ENCODE assay signal across 8 cellular contexts in genomic region chr16:57260294-57260929, GRCh38. TPM values are rescaled to one million over a fixed set of nuclear protein-coding genes. Genes with fewer than 3 reads are reported as not detected.
DNase-seq lines count a peak whose midpoint lies in the region; ATAC-seq, FAIRE-seq and TF ChIP-seq lines count a peak whose summit lies in the region.

No MANE protein-coding gene starts in this region.

- no peak for ATAC-seq in HG02852 (IDR thresholded peaks at IDR 0.05; ENCODE audit: unreplicated experiment)
- ATAC-seq in GM21723 (IDR thresholded peaks at IDR 0.05; ENCODE audit: unreplicated experiment): no peak

- H3K27ac ChIP-seq in subcutaneous abdominal adipose tissue (ENCODE audit: low read depth, low read length): peak overlapping the region; percentile 11

- H3K36me3 ChIP-seq in ES-I3 (ENCODE audit: insufficient read depth, low read length) (no peaks in the 10 kb centered on the region), MG63 (peaks cover 4% of the 10 kb centered on the region; the same call in 1 of the 2 replicates), bronchial epithelial cell (ENCODE audit: control insufficient read depth, insufficient read depth, low read length) (peaks cover 1% of the 10 kb centered on the region), subcutaneous abdominal adipose tissue (ENCODE audit: control insufficient read depth in 5 of 5, insufficient read depth in 5 of 5, low read length in 5 of 5) (peaks cover 0 to 19% (median 13%) of the 10 kb centered on the region in 5 donors)

- in situ Hi-C loops in KBM-7 (cut with MboI; ENCODE audit: low pct_unique_long_range_greater_than_20kb, low sequenced_read_pairs): no loop called here

- TF ChIP-seq CTCF in bronchial epithelial cell (IDR thresholded peaks at IDR 0.05; ENCODE audit: insufficient read depth, low read length, severe bottlenecking): no peak

- peak; percentile 96 for FAIRE-seq in bronchial epithelial cell (lab: Jason Lieb, UNC)

- H3K4me1 ChIP-seq in ES-I3 (ENCODE audit: insufficient read depth, low read length) (peaks cover 15% of the 10 kb centered on the region; the same call in 1 of the 2 replicates), subcutaneous abdominal adipose tissue (ENCODE audit: control insufficient read depth in 5 of 5, insufficient read depth in 5 of 5, low read length in 5 of 5) (peaks cover 0 to 10% (median 4%) of the 10 kb centered on the region in 5 donors)

- H3K27me3 ChIP-seq in MG63 (no peaks in the 10 kb centered on the region), bronchial epithelial cell (ENCODE audit: control insufficient read depth, insufficient read depth, low read length) (no peaks in the 10 kb centered on the region), subcutaneous abdominal adipose tissue (ENCODE audit: control insufficient read depth in 5 of 5, insufficient read depth in 4 of 5, low read length in 5 of 5) (no peaks in the 10 kb centered on the region)

- peak overlapping the region; percentile 29; the same call in 1 of the 2 replicates for H3K9ac ChIP-seq in ES-I3 (ENCODE audit: low read depth, low read length)
- H3K9ac ChIP-seq in subcutaneous abdominal adipose tissue (ENCODE audit: low read length in 5 of 5): peak overlapping the region in 1 of 5 donors; percentile 33

- no peaks in the 10 kb centered on the region for H3K9me3 ChIP-seq in ES-I3 (ENCODE audit: control insufficient read depth, insufficient read depth, low read length)
- no peaks in the 10 kb centered on the region for H3K9me3 ChIP-seq in MG63
- no peaks in the 10 kb centered on the region for H3K9me3 ChIP-seq in subcutaneous abdominal adipose tissue (ENCODE audit: control insufficient read depth in 5 of 5, low read length in 5 of 5)

- H3K4me3 ChIP-seq in MG63 (no peak overlapping the region), bronchial epithelial cell (ENCODE audit: low read depth, low read length) (no peak overlapping the region), subcutaneous abdominal adipose tissue (ENCODE audit: low read depth in 1 of 5, low read length in 5 of 5) (no peak overlapping the region)

- peak; percentile 38 for DNase-seq in MG63
- peak; percentile 87 for DNase-seq in bronchial epithelial cell (ENCODE audit: low read depth)
- peak; percentile 34 for DNase-seq in left kidney (ENCODE audit: low read depth, low spot score)
- no peak for DNase-seq in KBM-7

RNA-seq across cellular contexts. Expression of gene ARL2BP, which starts 15.4 kb away (rescaled TPM):
- total RNA-seq in MG63 (2014; rRNA removed; shearing (Covaris generic); ENCODE audit: low replicate concordance): 352 and 467 TPM in 2 replicates
- 63.8 and 71.3 TPM in 2 replicates for total RNA-seq in bronchial epithelial cell

RNA-seq across cellular contexts. Expression of gene PLLP, which starts 24.1 kb away (rescaled TPM):
- not detected in 2 replicates for total RNA-seq in MG63 (2014; rRNA removed; shearing (Covaris generic); ENCODE audit: low replicate concordance)
- 3.3 and 13.7 TPM in 2 replicates for total RNA-seq in bronchial epithelial cell
